ENCODE assay signal across 10 cellular contexts in the genomic region with DNA sequence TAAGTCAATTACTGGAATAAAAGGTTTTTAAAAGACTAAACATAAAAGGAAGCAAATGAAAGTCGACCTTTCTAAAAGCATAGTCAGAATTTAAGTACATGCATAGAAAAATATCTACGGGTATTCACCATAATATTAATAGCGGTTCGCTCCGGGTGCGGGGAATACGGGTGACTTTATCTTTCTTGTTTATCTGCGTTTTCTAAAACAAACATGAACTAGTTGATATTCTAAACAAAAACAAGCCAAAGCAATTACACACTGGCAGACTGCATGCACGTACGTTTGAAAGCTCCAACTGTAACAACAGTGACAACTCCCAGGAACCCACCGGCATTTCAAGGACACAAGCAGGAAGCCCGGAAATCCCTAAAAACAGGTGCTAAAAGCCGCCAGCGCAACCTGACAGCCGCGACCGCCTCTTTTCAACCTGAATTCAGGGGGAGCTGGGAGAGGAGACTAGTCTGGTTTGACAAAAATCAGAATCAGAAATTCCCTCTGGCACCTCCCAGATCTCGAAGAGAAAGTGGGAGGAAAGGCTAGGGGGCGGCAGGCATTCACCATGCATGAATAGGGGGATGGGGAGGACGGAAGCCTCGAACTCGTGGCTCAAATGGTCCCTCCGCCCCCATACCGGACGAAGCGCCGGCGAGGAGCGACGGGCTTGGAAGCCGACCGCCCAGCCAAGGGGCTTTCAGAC. TPM values are rescaled to one million over a fixed set of nuclear protein-coding genes. Genes with fewer than 3 reads are reported as not detected.
DNase-seq lines count a peak whose midpoint lies in the region; ATAC-seq, FAIRE-seq and TF ChIP-seq lines count a peak whose summit lies in the region.
"Had no signal": no experiment of that assay in that cellular context is flagged by ENCODE, and none has a peak within 500 bp of the region (broad histone marks: within the 10 kb centered on the region; RNA-seq: fewer than 3 reads in every experiment).

No MANE protein-coding gene starts in this region.

- no peak for TF ChIP-seq CTCF in AG09309 (IDR thresholded peaks at IDR 0.05; ENCODE audit: control insufficient read depth, insufficient read depth, low read depth, low read length, missing control alignments)
- TF ChIP-seq CTCF in dorsolateral prefrontal cortex (IDR thresholded peaks at IDR 0.05 in 54 of 56, conservative IDR thresholded peaks at IDR 0.05 in 2 of 56; ENCODE audit: low read depth in 1 of 56, partially characterized antibody in 56 of 56), result peak in 1 of 56 donors; percentile 4

- peak overlapping the region; percentile 81 to 99 (median 96) for H3K27ac ChIP-seq in dorsolateral prefrontal cortex
- H3K27ac ChIP-seq in mucosa of rectum (ENCODE audit: low read depth in 2 of 2, low read length in 2 of 2), result peak overlapping the region; percentile 87 to 96

- peak overlapping the region; percentile 88 for H3K4me3 ChIP-seq in AG09309 (ENCODE audit: control insufficient read depth, low read depth, low read length)
- H3K4me3 ChIP-seq in dorsolateral prefrontal cortex, result peak overlapping the region; percentile 67 to 99 (median 93)
- peak overlapping the region; percentile 92 to 97 for H3K4me3 ChIP-seq in mucosa of rectum (ENCODE audit: low read length in 2 of 2)

- H3K4me1 ChIP-seq in mucosa of rectum (ENCODE audit: control insufficient read depth in 2 of 2, insufficient read depth in 2 of 2, low read length in 2 of 2), result peaks cover 5 to 16% of the 10 kb centered on the region in 2 donors

- no peaks in the 10 kb centered on the region for H3K36me3 ChIP-seq in mucosa of rectum (ENCODE audit: control insufficient read depth in 2 of 2, insufficient read depth in 2 of 2, low read length in 2 of 2)

- H3K27me3 ChIP-seq in dorsolateral prefrontal cortex (no peaks in the 10 kb centered on the region), mucosa of rectum (ENCODE audit: control insufficient read depth in 2 of 2, insufficient read depth in 2 of 2, low read length in 2 of 2) (no peaks in the 10 kb centered on the region)

- no peaks in the 10 kb centered on the region for H3K9me3 ChIP-seq in mucosa of rectum (ENCODE audit: control insufficient read depth in 2 of 2, low read length in 2 of 2)

- intact Hi-C loops in dorsolateral prefrontal cortex (cut with DNase I), result loop anchor here (1.0 to 10.0 kb wide), 2 partner anchors 92 to 1006 kb away; a partner anchor contains a TSS

- peak overlapping the region; percentile 90 to 97 for H3K9ac ChIP-seq in mucosa of rectum (ENCODE audit: low read depth in 1 of 2, low read length in 2 of 2)

- DNase-seq in AG09309 (ENCODE audit: low read depth) (no peak), RCC 7860 (ENCODE audit: low spot score) (peak; percentile 20), dorsolateral prefrontal cortex (peak in 2 of 10 donors; percentile 42 to 49), kidney tubule cell (ENCODE audit: low spot score) (no peak), urothelium cell line (ENCODE audit: low spot score) (no peak)

- ATAC-seq in GM18861 (IDR thresholded peaks at IDR 0.05; ENCODE audit: unreplicated experiment) (peak; percentile 8), HG03064 (IDR thresholded peaks at IDR 0.05; ENCODE audit: low read depth, unreplicated experiment) (peak; percentile 18)

- FAIRE-seq in RCC 7860 (lab: Jason Lieb, UNC), result no peak
- FAIRE-seq in urothelium cell line (lab: Jason Lieb, UNC), result no peak

RNA-seq across cellular contexts. Expression of a gene that starts 0.5 kb away (rescaled TPM):
- 10 to 100 TPM; 40.0 to 84.4 (median 58.4) TPM for total RNA-seq in dorsolateral prefrontal cortex

RNA-seq across cellular contexts. Expression of a gene that starts 49.6 kb away (rescaled TPM):
- total RNA-seq in dorsolateral prefrontal cortex, result 10 to 100 TPM; 10.0 to 51.4 (median 28.9) TPM
- total RNA-seq: subcutaneous adipose tissue; T-helper 1 cell treated with Interleukin-12 subunit alpha and Interleukin-12 subunit beta and Interleukin-4 antibody, amounts not matched to agents 30 ng/mL and 1 ng/mL, for 36 hours had no signal
